Comparison of ENCODE assay signal across 11 cellular contexts in genomic region chr17:45380046-45380765, GRCh38.
"Had no signal": no experiment of that assay in that cellular context is flagged by ENCODE, and none has a peak within 500 bp of the region (broad histone marks: within the 10 kb centered on the region; RNA-seq: fewer than 3 reads in every experiment).

No MANE protein-coding gene starts in this region.

- H3K4me2 ChIP-seq: smooth muscle cell had no signal

- H3K4me3 ChIP-seq: dorsolateral prefrontal cortex, esophagus muscularis mucosa, smooth muscle cell, tibial nerve had no signal

- H3K27me3 ChIP-seq: dorsolateral prefrontal cortex, esophagus muscularis mucosa, tibial nerve had no signal

- H3K36me3 ChIP-seq: esophagus muscularis mucosa, tibial nerve had no signal

- H3K9me3 ChIP-seq: esophagus muscularis mucosa, tibial nerve had no signal

- DNase-seq: activated CD4-positive, alpha-beta T cell treated with anti-CD3 and anti-CD28 coated beads, Interleukin-2, amount 10 ng/mL, durations not matched to agents 7 days and 5 days; activated CD8-positive, alpha-beta memory T cell treated with anti-CD3 and anti-CD28 coated beads for 24 hours; amygdala; dorsolateral prefrontal cortex; mesendoderm; T-cell had no signal

- H3K27ac ChIP-seq: dorsolateral prefrontal cortex, esophagus muscularis mucosa, tibial nerve had no signal

- ATAC-seq: stimulated activated effector memory CD8-positive, alpha-beta T cell treated with anti-CD3 and anti-CD28 coated beads, Interleukin-12 subunit alpha, Interleukin-12 subunit beta, amount 100 ng/mL, for 72 hours; T-cell; WTC11 had no signal
